8 cellular contexts compared by ENCODE assay signal in genomic region chr20:508364-508787, GRCh38. TPM values are rescaled to one million over a fixed set of nuclear protein-coding genes. Genes with fewer than 3 reads are reported as not detected.
A peak's percentile ranks its signal among the peaks of the same experiment; 100 is the strongest.
DNase-seq lines count a peak whose midpoint lies in the region; ATAC-seq, FAIRE-seq and TF ChIP-seq lines count a peak whose summit lies in the region.
"Not testable (repeated sequence)": the region's sequence is repeated elsewhere in the genome, so short reads cannot be mapped to it uniquely, and the experiment has no call there.

No MANE protein-coding gene starts in this region.

- not testable (repeated sequence) for H2BK120ac ChIP-seq in IMR-90 (ENCODE audit: low read depth, low read length)

- not testable (repeated sequence) for TF ChIP-seq CTCF in IMR-90 (conservative IDR thresholded peaks at IDR 0.05; ENCODE audit: low read depth, low read length); HepG2 (CRISPR knock-in tag; IDR thresholded peaks at IDR 0.05); smooth muscle cell (IDR thresholded peaks at IDR 0.05; ENCODE audit: borderline replicate concordance, insufficient read depth, poor library complexity, severe bottlenecking)

- not testable (repeated sequence) for H3K9ac ChIP-seq in IMR-90 (ENCODE audit: low read depth, low read length); smooth muscle cell (ENCODE audit: low read depth)
- peak overlapping the region; percentile 19; the same call in 1 of the 2 replicates for H3K9ac ChIP-seq in HepG2 (ENCODE audit: insufficient read depth, low read depth, low read length)

- TF ChIP-seq RAD21 in IMR-90 (IDR thresholded peaks at IDR 0.05; ENCODE audit: low read length); HepG2 (CRISPR knock-in tag; IDR thresholded peaks at IDR 0.05): not testable (repeated sequence)

- H2BK15ac ChIP-seq in IMR-90 (ENCODE audit: low read depth, low read length): not testable (repeated sequence)

- H3F3A ChIP-seq in smooth muscle cell (ENCODE audit: low read depth): not testable (repeated sequence)

- not testable (repeated sequence) for H4K91ac ChIP-seq in IMR-90 (ENCODE audit: insufficient read depth, low read depth, low read length)

- H3K18ac ChIP-seq in IMR-90 (ENCODE audit: low read depth, low read length): not testable (repeated sequence)

- not testable (repeated sequence) for H3K27ac ChIP-seq in IMR-90 (ENCODE audit: insufficient read depth, low read length)
- H3K27ac ChIP-seq in HepG2 (ENCODE audit: extremely low read length, insufficient read depth, low read length): peak overlapping the region; percentile 65
- H3K27ac ChIP-seq in smooth muscle cell (ENCODE audit: low read depth): peak overlapping the region; percentile 33

- CTCF ChIA-PET in IMR-90 (lab: Yijun Ruan, JAX); HepG2 (lab: Yijun Ruan, JAX; ENCODE audit: low intra/inter-chr PET ratio, low total read pairs): not testable (repeated sequence)

- in situ Hi-C loops in IMR-90 (cut with MboI; ENCODE audit: low sequenced_read_pairs); HepG2 (cut with HindIII; ENCODE audit: extremely low pct_ligation_motif_present, low pct_unique_long_range_greater_than_20kb): not testable (repeated sequence)

- H3K79me2 ChIP-seq in HepG2 (ENCODE audit: insufficient read depth, low read length): peaks cover 73% of the 10 kb centered on the region
- H3K79me2 ChIP-seq in smooth muscle cell (ENCODE audit: low read depth): peaks cover 83% of the 10 kb centered on the region

- not testable (repeated sequence) for H3K14ac ChIP-seq in IMR-90 (replicated peaks; ENCODE audit: low read depth, low read length)

- dilution Hi-C loops in IMR-90 (cut with HindIII; ENCODE audit: low sequenced_read_pairs, unreplicated experiment): not testable (repeated sequence)

- TF ChIP-seq EP300 in HepG2 (IDR thresholded peaks at IDR 0.05; ENCODE audit: low read depth in 2 of 2, low read length in 2 of 2); HepG2 (CRISPR knock-in tag; IDR thresholded peaks at IDR 0.05; ENCODE audit: borderline replicate concordance): not testable (repeated sequence)

- H3K4ac ChIP-seq in IMR-90 (ENCODE audit: low read depth, low read length): not testable (repeated sequence)

- H3K56ac ChIP-seq in IMR-90 (ENCODE audit: extremely low read depth, insufficient read depth, low read length): not testable (repeated sequence)

- peak; percentile 14 for DNase-seq in EH (ENCODE audit: low read depth)
- peak; percentile 8 for DNase-seq in IMR-90
- peak; percentile 51 for DNase-seq in amniotic epithelial cell (ENCODE audit: low read depth)
- not testable (repeated sequence) for DNase-seq in Right ventricle myocardium inferior (ENCODE audit: missing footprints); smooth muscle cell (lab: John Stamatoyannopoulos, UW; ENCODE audit: unreplicated experiment)
- DNase-seq in HepG2 (ENCODE audit: low spot score): peak; percentile 35

- not testable (repeated sequence) for H2AFZ ChIP-seq in IMR-90 (replicated peaks; ENCODE audit: low read length, poor library complexity); HepG2 (ENCODE audit: low read length); smooth muscle cell (ENCODE audit: low read depth)

- no CpG with 5 or more reads among the region's 6 CpGs for WGBS in IMR-90 (ENCODE audit: extremely low coverage in 2 of 2, insufficient read length in 1 of 2), 2 experiments
- WGBS in HepG2 (ENCODE audit: low lambda C conversion rate): 16% methylated on average over 6 of the region's 6 CpGs
- 66% methylated on average over 6 of the region's 6 CpGs for WGBS in smooth muscle cell (ENCODE audit: low lambda C conversion rate)

- H4K8ac ChIP-seq in IMR-90 (ENCODE audit: low read depth in 2 of 2, low read length in 2 of 2): not testable (repeated sequence)

- H3K4me3 ChIP-seq in IMR-90 (ENCODE audit: insufficient read depth, low read depth, low read length); smooth muscle cell: not testable (repeated sequence)
- H3K4me3 ChIP-seq in HepG2 (replicated peaks in 1 of 3; ENCODE audit: insufficient read depth in 1 of 3, low read depth in 2 of 3, low read length in 3 of 3): peak overlapping the region in 1 of 3 experiments; percentile 4; a peak in 1 of 6 replicates

- BruUV-seq in IMR-90 (replicated peaks; lab: Mats Ljungman, UMichigan); HepG2 (replicated peaks; lab: Mats Ljungman, UMichigan): not testable (repeated sequence)

- H2AK5ac ChIP-seq in IMR-90 (ENCODE audit: low read depth, low read length): not testable (repeated sequence)

- H3K9me1 ChIP-seq in IMR-90 (ENCODE audit: insufficient read depth, low read length): not testable (repeated sequence)

- intact Hi-C loops in IMR-90 (cut with micrococcal nuclease); Right ventricle myocardium inferior (cut with DNase I); HepG2 (cut with micrococcal nuclease; ENCODE audit: unreplicated experiment): not testable (repeated sequence)

- ATAC-seq in IMR-90 (ENCODE audit: low read depth) (peak; percentile 40), SK-N-SH treated with all-trans-retinoic acid at 6 μM for 48 hours (peak; percentile 69), Right ventricle myocardium inferior (peak; percentile 59), HepG2 (peak; percentile 30)

- peaks cover 15% of the 10 kb centered on the region for H3K36me3 ChIP-seq in IMR-90 (ENCODE audit: control insufficient read depth, insufficient read depth, low read length)
- H3K36me3 ChIP-seq in HepG2 (replicated peaks in 1 of 2; ENCODE audit: control insufficient read depth in 1 of 2, insufficient read depth in 2 of 2, low read length in 2 of 2): peaks cover 20 to 39% of the 10 kb centered on the region in 2 experiments
- H3K36me3 ChIP-seq in smooth muscle cell (ENCODE audit: low read depth): not testable (repeated sequence)

- H3K4me1 ChIP-seq in IMR-90 (ENCODE audit: control insufficient read depth, insufficient read depth, low read length): peaks cover 12% of the 10 kb centered on the region
- H3K4me1 ChIP-seq in HepG2 (ENCODE audit: insufficient read depth, low read length): peaks cover 92% of the 10 kb centered on the region
- not testable (repeated sequence) for H3K4me1 ChIP-seq in smooth muscle cell (ENCODE audit: low read depth)

- POLR2A ChIA-PET in IMR-90 (lab: Charles Lee; ENCODE audit: unreplicated experiment): not testable (repeated sequence)
- POLR2A ChIA-PET in HepG2 (lab: Yijun Ruan, JAX): interaction anchor here (0.5 to 2.6 kb wide), 5 partner anchors 8 to 146 kb away, joined by 3 to 9 read pairs (median 7); partner anchors contain the start of genes CSNK2A1 and TBC1D20

- not testable (repeated sequence) for H2AK9ac ChIP-seq in IMR-90 (replicated peaks; ENCODE audit: low read depth, low read length, poor library complexity)

- FAIRE-seq in endometrium (lab: Jason Lieb, UNC): peak; percentile 61
- peak; percentile 18 for FAIRE-seq in HepG2 (lab: Jason Lieb, UNC)

- not testable (repeated sequence) for H3K9me3 ChIP-seq in IMR-90 (ENCODE audit: control insufficient read depth, insufficient read depth, low read length); HepG2 (ENCODE audit: low read length); smooth muscle cell (replicated peaks; ENCODE audit: low read depth)

- not testable (repeated sequence) for TF ChIP-seq POLR2A in IMR-90 (IDR thresholded peaks at IDR 0.05; ENCODE audit: low read depth, low read length); HepG2 (IDR thresholded peaks at IDR 0.05; ENCODE audit: insufficient read depth in 1 of 2, low read depth in 2 of 2, low read length in 2 of 2)

- not testable (repeated sequence) for H3K23ac ChIP-seq in IMR-90 (ENCODE audit: low read depth, low read length)

- H3K27me3 ChIP-seq in IMR-90 (ENCODE audit: control insufficient read depth, insufficient read depth, low read length); HepG2 (ENCODE audit: control insufficient read depth in 1 of 2, insufficient read depth in 2 of 2, low read length in 2 of 2); smooth muscle cell (ENCODE audit: low read depth): not testable (repeated sequence)

- H4K5ac ChIP-seq in IMR-90 (ENCODE audit: low read depth, low read length): not testable (repeated sequence)

- not testable (repeated sequence) for H2BK20ac ChIP-seq in IMR-90 (ENCODE audit: low read depth, low read length)

- peak overlapping the region; percentile 61 for H2BK5ac ChIP-seq in IMR-90 (ENCODE audit: low read depth, low read length, poor library complexity, severe bottlenecking)

- H4K20me1 ChIP-seq in IMR-90 (ENCODE audit: insufficient read depth, low read length) (peaks cover 67% of the 10 kb centered on the region), HepG2 (ENCODE audit: insufficient read depth, low read length) (peaks cover 43% of the 10 kb centered on the region), smooth muscle cell (ENCODE audit: low read depth) (peaks cover 95% of the 10 kb centered on the region)

- peaks cover 20 to 67% of the 10 kb centered on the region in 2 experiments for H3K79me1 ChIP-seq in IMR-90 (ENCODE audit: low read depth in 1 of 2, low read length in 2 of 2)

- H3K4me2 ChIP-seq in IMR-90 (ENCODE audit: low read depth, low read length): peak overlapping the region; percentile 43; the same call in 1 of the 2 replicates
- H3K4me2 ChIP-seq in HepG2 (ENCODE audit: low read depth, low read length): peak overlapping the region; percentile 48
- H3K4me2 ChIP-seq in smooth muscle cell: not testable (repeated sequence)

RNA-seq across cellular contexts. Expression of gene CSNK2A1, which starts 35.2 kb away (rescaled TPM):
- 151 and 193 TPM in 2 replicates for total RNA-seq in IMR-90 (2012; rRNA removed)
- 83.8 and 86.3 TPM in 2 replicates for polyA plus RNA-seq in IMR-90 (2012; rRNA removed)
- polyA plus RNA-seq in IMR-90 (2012; cell fraction: cytosol; rRNA removed): 27.9 and 35.0 TPM in 2 replicates
- polyA plus RNA-seq in IMR-90 (2012; cell fraction: nucleus; rRNA removed; ENCODE audit: low replicate concordance): 35.2 and 55.4 TPM in 2 replicates
- total RNA-seq in Right ventricle myocardium inferior: 111 TPM
- total RNA-seq in HepG2 (2016; rRNA removed; fragmentation: Illumina TruSeq; extraction: Trizol): 231 and 288 TPM in 2 replicates
- 61.5 and 68.7 TPM in 2 replicates for total RNA-seq in HepG2 (2016; cell fraction: cytosol; rRNA removed; fragmentation: Illumina TruSeq; extraction: Trizol; ENCODE audit: low read depth)
- total RNA-seq in HepG2 (2016; cell fraction: insoluble cytoplasmic fraction; rRNA removed; fragmentation: Illumina TruSeq; extraction: Trizol): 223 and 276 TPM in 2 replicates
- total RNA-seq in HepG2 (2016; cell fraction: membrane; rRNA removed; fragmentation: Illumina TruSeq; extraction: Trizol): 134 and 154 TPM in 2 replicates
- 168 and 193 TPM in 2 replicates for total RNA-seq in HepG2 (2016; cell fraction: nucleus; rRNA removed; fragmentation: Illumina TruSeq; extraction: Trizol)
- 131 and 153 TPM in 2 replicates for polyA plus RNA-seq in HepG2 (2011; rRNA removed)
- polyA plus RNA-seq in HepG2 (2011; cell fraction: cytosol; rRNA removed): 111 and 139 TPM in 2 replicates
- polyA plus RNA-seq in HepG2 (2011; cell fraction: nucleus; rRNA removed): 88.9 and 104 TPM in 2 replicates
- 170 and 173 TPM in 2 replicates for polyA plus RNA-seq in HepG2 (2012)
- polyA plus RNA-seq in HepG2 (2016; cell fraction: cytosol; fragmentation: Illumina TruSeq; extraction: Trizol; ENCODE audit: low read depth): 29.0 and 30.9 TPM in 2 replicates
- 222 and 255 TPM in 2 replicates for polyA plus RNA-seq in HepG2 (2016; cell fraction: insoluble cytoplasmic fraction; fragmentation: Illumina TruSeq; extraction: Trizol; ENCODE audit: low read depth)
- 56.7 and 58.4 TPM in 2 replicates for polyA plus RNA-seq in HepG2 (2016; cell fraction: membrane; fragmentation: Illumina TruSeq; extraction: Trizol; ENCODE audit: low read depth)
- polyA plus RNA-seq in HepG2 (2016; cell fraction: nucleus; fragmentation: Illumina TruSeq; extraction: Trizol; ENCODE audit: insufficient read depth, low read depth): 145 and 159 TPM in 2 replicates
- 131 and 343 TPM in 2 replicates for polyA minus RNA-seq in HepG2 (2011; rRNA and poly(A)+ RNA removed; ENCODE audit: low replicate concordance)
- polyA minus RNA-seq in HepG2 (2011; cell fraction: cytosol; rRNA and poly(A)+ RNA removed): 168 and 178 TPM in 2 replicates
- polyA minus RNA-seq in HepG2 (2011; cell fraction: nucleus; rRNA and poly(A)+ RNA removed): 284 and 317 TPM in 2 replicates
- 165 and 205 TPM in 2 replicates for total RNA-seq in smooth muscle cell
- polyA plus RNA-seq in smooth muscle cell: 74.1 and 82.6 TPM in 2 replicates

RNA-seq across cellular contexts. Expression of gene TBC1D20, which starts 46.0 kb away (rescaled TPM):
- total RNA-seq in IMR-90 (2012; rRNA removed): 36.7 and 42.8 TPM in 2 replicates
- polyA plus RNA-seq in IMR-90 (2012; rRNA removed): 38.2 and 39.1 TPM in 2 replicates
- 30.1 and 37.7 TPM in 2 replicates for polyA plus RNA-seq in IMR-90 (2012; cell fraction: cytosol; rRNA removed)
- 39.4 and 49.4 TPM in 2 replicates for polyA plus RNA-seq in IMR-90 (2012; cell fraction: nucleus; rRNA removed; ENCODE audit: low replicate concordance)
- 25.2 TPM for total RNA-seq in Right ventricle myocardium inferior
- total RNA-seq in HepG2 (2016; rRNA removed; fragmentation: Illumina TruSeq; extraction: Trizol): 36.6 and 45.9 TPM in 2 replicates
- total RNA-seq in HepG2 (2016; cell fraction: cytosol; rRNA removed; fragmentation: Illumina TruSeq; extraction: Trizol; ENCODE audit: low read depth): 24.9 and 29.1 TPM in 2 replicates
- 36.8 and 43.1 TPM in 2 replicates for total RNA-seq in HepG2 (2016; cell fraction: insoluble cytoplasmic fraction; rRNA removed; fragmentation: Illumina TruSeq; extraction: Trizol)
- total RNA-seq in HepG2 (2016; cell fraction: membrane; rRNA removed; fragmentation: Illumina TruSeq; extraction: Trizol): 49.8 and 56.6 TPM in 2 replicates
- 26.9 and 31.0 TPM in 2 replicates for total RNA-seq in HepG2 (2016; cell fraction: nucleus; rRNA removed; fragmentation: Illumina TruSeq; extraction: Trizol)
- polyA plus RNA-seq in HepG2 (2011; rRNA removed): 47.1 and 55.2 TPM in 2 replicates
- 46.2 and 50.9 TPM in 2 replicates for polyA plus RNA-seq in HepG2 (2011; cell fraction: cytosol; rRNA removed)
- polyA plus RNA-seq in HepG2 (2011; cell fraction: nucleus; rRNA removed): 67.6 and 73.0 TPM in 2 replicates
- 26.7 and 33.9 TPM in 2 replicates for polyA plus RNA-seq in HepG2 (2012)
- 27.0 and 32.1 TPM in 2 replicates for polyA plus RNA-seq in HepG2 (2016; cell fraction: cytosol; fragmentation: Illumina TruSeq; extraction: Trizol; ENCODE audit: low read depth)
- 46.6 and 47.0 TPM in 2 replicates for polyA plus RNA-seq in HepG2 (2016; cell fraction: insoluble cytoplasmic fraction; fragmentation: Illumina TruSeq; extraction: Trizol; ENCODE audit: low read depth)
- 37.5 and 43.9 TPM in 2 replicates for polyA plus RNA-seq in HepG2 (2016; cell fraction: membrane; fragmentation: Illumina TruSeq; extraction: Trizol; ENCODE audit: low read depth)
- polyA plus RNA-seq in HepG2 (2016; cell fraction: nucleus; fragmentation: Illumina TruSeq; extraction: Trizol; ENCODE audit: insufficient read depth, low read depth): 57.7 and 59.0 TPM in 2 replicates
- polyA minus RNA-seq in HepG2 (2011; rRNA and poly(A)+ RNA removed; ENCODE audit: low replicate concordance): 35.8 and 117 TPM in 2 replicates
- polyA minus RNA-seq in HepG2 (2011; cell fraction: cytosol; rRNA and poly(A)+ RNA removed): 21.9 and 28.9 TPM in 2 replicates
- polyA minus RNA-seq in HepG2 (2011; cell fraction: nucleus; rRNA and poly(A)+ RNA removed): 37.1 and 38.0 TPM in 2 replicates
- total RNA-seq in smooth muscle cell: 37.9 and 41.9 TPM in 2 replicates
- polyA plus RNA-seq in smooth muscle cell: 41.6 and 45.7 TPM in 2 replicates
